Comparison of ENCODE assay signal across 8 cellular contexts in genomic region chr1:164651378-164651951, GRCh38.
DNase-seq lines count a peak whose midpoint lies in the region; ATAC-seq and TF ChIP-seq lines count a peak whose summit lies in the region.

No MANE protein-coding gene starts in this region.

- no peaks in the 10 kb centered on the region for H3K9me3 ChIP-seq in PC-3 (ENCODE audit: low read length)

- intact Hi-C loops in sciatic nerve (cut with DNase I): loop anchor here (5.0 kb wide), 1 partner anchor 806 kb away; no protein-coding TSS in a partner anchor
- intact Hi-C loops in PC-3 (cut with micrococcal nuclease): no loop called here

- POLR2A ChIA-PET in HEK293T (lab: Yijun Ruan, JAX) (no interaction called here), PC-3 (lab: Charles Lee; ENCODE audit: unreplicated experiment) (interaction anchor here (0.7 kb wide), 2 partner anchors 10 to 418 kb away, joined by 3 to 6 read pairs; no protein-coding TSS in a partner anchor)

- no peak for TF ChIP-seq CTCF in PC-3 (conservative IDR thresholded peaks at IDR 0.05; ENCODE audit: low read depth, low read length)

- H3K9ac ChIP-seq in PC-3 (ENCODE audit: low read length): no peak overlapping the region

- peaks cover 19% of the 10 kb centered on the region for H3K4me1 ChIP-seq in PC-3 (ENCODE audit: insufficient read depth, low read length)

- no peaks in the 10 kb centered on the region for H3K9me2 ChIP-seq in PC-3 (replicated peaks; ENCODE audit: low read length)

- H4K20me1 ChIP-seq in PC-3 (ENCODE audit: low read length): no peaks in the 10 kb centered on the region

- H3K36me3 ChIP-seq in PC-3 (ENCODE audit: low read depth, low read length): no peaks in the 10 kb centered on the region

- DNase-seq in HEK293T (ENCODE audit: extremely low spot score) (peak; percentile 21), SW480 (ENCODE audit: low spot score) (peak; percentile 90), glomerular visceral epithelial cell (ENCODE audit: extremely low spot score) (peak; percentile 18), sciatic nerve (ENCODE audit: low spot score) (no peak), PC-3 (no peak), NCI-H2029 (lab: John Stamatoyannopoulos, UW) (no peak), T-helper 1 cell (no peak)
- DNase-seq in stimulated activated CD4-positive, alpha-beta T cell treated with anti-CD3 and anti-CD28 coated beads, Interleukin-2, amount 100 ng/mL, for 24 hours: no peak

- no peak overlapping the region for H3K4me3 ChIP-seq in PC-3 (ENCODE audit: low read length)

- peak; percentile 30 for ATAC-seq in sciatic nerve
- no peak for ATAC-seq in PC-3

- H3K27me3 ChIP-seq in PC-3 (ENCODE audit: low read length): no peaks in the 10 kb centered on the region

- no peaks in the 10 kb centered on the region for H3K79me2 ChIP-seq in PC-3 (ENCODE audit: low read length)

- H3K27ac ChIP-seq in PC-3 (ENCODE audit: low read length): no peak overlapping the region

- peaks cover 3% of the 10 kb centered on the region for H3F3A ChIP-seq in PC-3 (ENCODE audit: low read length, unreplicated experiment)

- CTCF ChIA-PET in HEK293T (lab: Yijun Ruan, JAX): interaction anchor here (0.6 to 0.7 kb wide), 2 partner anchors 423 to 597 kb away, joined by 3 to 9 read pairs; no protein-coding TSS in a partner anchor
- CTCF ChIA-PET in PC-3 (lab: Charles Lee): interaction anchor here (0.8 kb wide), 1 partner anchor 14 kb away, joined by 3 read pairs; no protein-coding TSS in a partner anchor

- BruUV-seq in PC-3 (replicated peaks; lab: Mats Ljungman, UMichigan): no TSS peak

- no peak overlapping the region for H3K4me2 ChIP-seq in PC-3 (ENCODE audit: low read length)

- H2AFZ ChIP-seq in PC-3 (ENCODE audit: low read length): no peak overlapping the region

TF ChIP-seq in HEK293T, 16 proteins besides CTCF, POLR2A, EP300 and RAD21:
- TF ChIP-seq PKNOX1 (IDR thresholded peaks at IDR 0.05): peak; percentile 73
- TF ChIP-seq SUZ12 (IDR thresholded peaks at IDR 0.05): no peak
- no peak for TF ChIP-seq ELF4 (IDR thresholded peaks at IDR 0.05)
- no peak for TF ChIP-seq TARDBP (IDR thresholded peaks at IDR 0.05)
- no peak for TF ChIP-seq FOXK2 (IDR thresholded peaks at IDR 0.05)
- no peak for TF ChIP-seq FOXA1 (IDR thresholded peaks at IDR 0.05)
- TF ChIP-seq FOXM1 (IDR thresholded peaks at IDR 0.05; ENCODE audit: borderline replicate concordance): no peak
- TF ChIP-seq NFRKB (IDR thresholded peaks at IDR 0.05): no peak
TF ChIP-seq in HEK293T: peak in this region for 1.

Comparison
In these comparisons a context has a peak if more than half of its experiments do, and no peak if none do; other contexts are left out.
1. DNase-seq: peak in HEK293T (single experiment), SW480 (single experiment) and glomerular visceral epithelial cell (single experiment); none in sciatic nerve (single experiment), stimulated activated CD4-positive, alpha-beta T cell treated with anti-CD3 and anti-CD28 coated beads, Interleukin-2, amount 100 ng/mL, for 24 hours (0 of 2), PC-3 (single experiment), NCI-H2029 (single experiment) and T-helper 1 cell (0 of 5).